16 cellular contexts compared by ENCODE assay signal in the genomic region with DNA sequence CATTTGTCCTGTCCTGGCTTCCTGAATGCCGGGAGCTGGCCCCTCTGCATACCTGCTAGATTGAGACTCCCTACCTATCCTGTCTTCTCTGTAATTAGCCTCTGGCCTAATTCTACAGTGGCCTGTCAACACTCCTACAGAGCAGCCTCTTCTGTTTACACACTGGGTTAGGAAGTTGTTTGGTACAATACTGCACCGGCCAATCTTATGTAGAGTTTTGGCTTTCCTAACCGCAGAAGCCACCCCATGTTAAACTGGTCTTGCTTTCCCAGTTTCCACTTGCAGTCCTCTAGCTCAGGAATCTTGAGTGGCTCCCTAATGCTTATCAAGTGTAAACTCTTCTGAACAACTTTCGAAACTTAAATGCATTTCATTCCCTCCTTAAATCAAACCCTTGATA.
"Had no signal": no experiment of that assay in that cellular context is flagged by ENCODE, and none has a peak within 500 bp of the region (broad histone marks: within the 10 kb centered on the region; RNA-seq: fewer than 3 reads in every experiment).

No MANE protein-coding gene starts in this region.

- H3K27me3 ChIP-seq: gastroesophageal sphincter, right lobe of liver had no signal

- H3K9me3 ChIP-seq: gastroesophageal sphincter, prostate gland, right lobe of liver had no signal

- ATAC-seq: activated naive CD8-positive, alpha-beta T cell treated with anti-CD3 and anti-CD28 coated beads, Interleukin-2, amount 50 U/mL, for 24 hours; gastroesophageal sphincter; left lobe of liver; right lobe of liver; stimulated activated naive CD8-positive, alpha-beta T cell treated with anti-CD3 and anti-CD28 coated beads, Interleukin-15, amount 100 ng/mL, for 72 hours had no signal

- DNase-seq: activated CD4-positive, alpha-beta T cell treated with anti-CD3 and anti-CD28 coated beads, Interleukin-2, amount 10 ng/mL, durations not matched to agents 24 days and 14 days; activated CD4-positive, CD25-positive, alpha-beta regulatory T cell; activated naive CD4-positive, alpha-beta T cell treated with anti-CD3 and anti-CD28 coated beads for 36 hours; activated naive CD8-positive, alpha-beta T cell treated with anti-CD3 and anti-CD28 coated beads, Interleukin-2, amount 50 U/mL, for 24 hours; aorta; erythroblast; midbrain; right lobe of liver; stimulated activated CD4-positive, alpha-beta T cell treated with anti-CD3 and anti-CD28 coated beads, Interleukin-4, amount 100 ng/mL, for 4 hours; stimulated activated CD8-positive, alpha-beta memory T cell treated with anti-CD3 and anti-CD28 coated beads, Interleukin-4, amount 100 ng/mL, for 48 hours; stimulated activated naive CD8-positive, alpha-beta T cell treated with anti-CD3 and anti-CD28 coated beads, Interleukin-15, amount 100 ng/mL, for 72 hours; T-helper 2 cell had no signal

- H3K4me1 ChIP-seq: prostate gland, right lobe of liver had no signal

- H3K27ac ChIP-seq: gastroesophageal sphincter, prostate gland, right lobe of liver had no signal

- H3K36me3 ChIP-seq: prostate gland, right lobe of liver had no signal

- H3K4me3 ChIP-seq: gastroesophageal sphincter, prostate gland, right lobe of liver, smooth muscle cell had no signal
